ENCODE assay signal across 19 cellular contexts in genomic region chr18:49340446-49340845, GRCh38.
DNase-seq lines count a peak whose midpoint lies in the region; ATAC-seq and TF ChIP-seq lines count a peak whose summit lies in the region.
"Had no signal": no experiment of that assay in that cellular context is flagged by ENCODE, and none has a peak within 500 bp of the region (broad histone marks: within the 10 kb centered on the region; RNA-seq: fewer than 3 reads in every experiment).

No MANE protein-coding gene starts in this region.

- H3K4me1 ChIP-seq in mammary epithelial cell (ENCODE audit: insufficient read depth, low read length) (peaks cover 13% of the 10 kb centered on the region), BE2C (no peaks in the 10 kb centered on the region), aorta (ENCODE audit: control insufficient read depth in 1 of 2, insufficient read depth in 2 of 2, low read length in 2 of 2) (peaks cover 0 to 3% of the 10 kb centered on the region in 2 donors), ovary (ENCODE audit: insufficient read depth) (no peaks in the 10 kb centered on the region)
- H3K4me1 ChIP-seq: lower lobe of right lung had no signal

- no peak overlapping the region for H3K4me2 ChIP-seq in mammary epithelial cell (ENCODE audit: insufficient read depth, low read depth, low read length)

- H3K4me1 Mint-ChIP-seq in MCF 10A (ENCODE audit: insufficient read depth, unreplicated experiment), result peaks cover 18% of the 10 kb centered on the region

- H3K27me3 Mint-ChIP-seq in MCF 10A (ENCODE audit: insufficient read depth, unreplicated experiment), result no peaks in the 10 kb centered on the region
- H3K27me3 Mint-ChIP-seq: naive thymus-derived CD4-positive, alpha-beta T cell had no signal

- no peak overlapping the region for H3K9ac ChIP-seq in mammary epithelial cell (ENCODE audit: insufficient read depth, low read length)

- TF ChIP-seq POLR2A in ovary (IDR thresholded peaks at IDR 0.05), result no peak

- H3K36me3 Mint-ChIP-seq in MCF 10A (ENCODE audit: insufficient read depth, unreplicated experiment), result peaks cover 11% of the 10 kb centered on the region

- H3K4me3 Mint-ChIP-seq in MCF 10A (ENCODE audit: unreplicated experiment), result no peak overlapping the region
- H3K4me3 Mint-ChIP-seq: naive thymus-derived CD4-positive, alpha-beta T cell had no signal

- in situ Hi-C loops in mammary epithelial cell (cut with MboI; ENCODE audit: low sequenced_read_pairs in 2 of 2), result no loop called here

- no peak overlapping the region for H3K4me3 ChIP-seq in mammary epithelial cell (replicated peaks in 1 of 3; ENCODE audit: insufficient read depth in 1 of 3, low read depth in 2 of 3, low read length in 3 of 3)
- H3K4me3 ChIP-seq in foreskin fibroblast (ENCODE audit: low read depth in 1 of 2, low read length in 2 of 2), result no peak overlapping the region
- H3K4me3 ChIP-seq in BE2C (ENCODE audit: low read depth, low read length), result no peak overlapping the region
- no peak overlapping the region for H3K4me3 ChIP-seq in aorta (ENCODE audit: low read length in 2 of 2)
- no peak overlapping the region for H3K4me3 ChIP-seq in ovary
- H3K4me3 ChIP-seq: heart left ventricle, lower lobe of right lung, testis had no signal

- peaks cover 5% of the 10 kb centered on the region for H3K9me3 Mint-ChIP-seq in MCF 10A (ENCODE audit: unreplicated experiment)

- CTCF ChIA-PET in mammary epithelial cell (lab: Charles Lee; ENCODE audit: low non-redundant PET), result no interaction called here
- CTCF ChIA-PET in MCF 10A (lab: Yijun Ruan, JAX), result interaction anchor here (0.7 kb wide), 1 partner anchor 75 kb away, joined by 4 read pairs; no protein-coding TSS in a partner anchor

- intact Hi-C loops in mammary epithelial cell (cut with micrococcal nuclease), result no loop called here
- intact Hi-C loops in MCF 10A (cut with micrococcal nuclease), result no loop called here
- intact Hi-C loops in aorta (cut with DNase I), result no loop called here
- intact Hi-C loops in ovary (cut with DNase I), result no loop called here

- BruUV-seq in mammary epithelial cell (replicated peaks; lab: Mats Ljungman, UMichigan), result no TSS peak
- no TSS peak for BruUV-seq in MCF 10A (replicated peaks; lab: Mats Ljungman, UMichigan)

- H3K9me3 ChIP-seq in mammary epithelial cell (replicated peaks; ENCODE audit: insufficient read depth, low read length) (no peaks in the 10 kb centered on the region), BE2C (no peaks in the 10 kb centered on the region), aorta (ENCODE audit: control insufficient read depth, low read length) (no peaks in the 10 kb centered on the region), ovary (no peaks in the 10 kb centered on the region)
- H3K9me3 ChIP-seq: heart left ventricle, lower lobe of right lung, testis had no signal

- TF ChIP-seq CTCF in mammary epithelial cell (conservative IDR thresholded peaks at IDR 0.05 in 1 of 2, IDR thresholded peaks at IDR 0.05 in 1 of 2; ENCODE audit: extremely low read depth in 1 of 2, insufficient read depth in 1 of 2, low read depth in 1 of 2, low read length in 2 of 2) (no peak), MCF 10A (IDR thresholded peaks at IDR 0.05; ENCODE audit: unreplicated experiment) (no peak), foreskin fibroblast (IDR thresholded peaks at IDR 0.05; ENCODE audit: low read depth, low read length) (no peak), BE2C (IDR thresholded peaks at IDR 0.05; ENCODE audit: low read depth, low read length) (no peak), ovary (IDR thresholded peaks at IDR 0.05) (no peak)

- H4K20me1 ChIP-seq in mammary epithelial cell (ENCODE audit: insufficient read depth, low read length), result no peaks in the 10 kb centered on the region

- H3K79me2 ChIP-seq in mammary epithelial cell (ENCODE audit: insufficient read depth, low read length), result no peaks in the 10 kb centered on the region

- H3K36me3 ChIP-seq in mammary epithelial cell (ENCODE audit: insufficient read depth, low read length), result no peaks in the 10 kb centered on the region
- no peaks in the 10 kb centered on the region for H3K36me3 ChIP-seq in BE2C
- peaks cover 0 to 2% of the 10 kb centered on the region in 2 donors for H3K36me3 ChIP-seq in aorta (ENCODE audit: control insufficient read depth in 1 of 2, insufficient read depth in 2 of 2, low read length in 1 of 2)
- no peaks in the 10 kb centered on the region for H3K36me3 ChIP-seq in ovary
- H3K36me3 ChIP-seq: heart left ventricle, lower lobe of right lung had no signal

- H3K27ac Mint-ChIP-seq in MCF 10A (ENCODE audit: low read depth, unreplicated experiment), result no peak overlapping the region
- H3K27ac Mint-ChIP-seq: naive thymus-derived CD4-positive, alpha-beta T cell had no signal

- DNase-seq in mammary epithelial cell (peak; percentile 13), MCF 10A (ENCODE audit: unreplicated experiment) (no peak), astrocyte of the hippocampus (ENCODE audit: low read depth, low spot score) (peak; percentile 60), foreskin fibroblast (peak; percentile 22 to 43), BE2C (no peak), ureter (ENCODE audit: low spot score) (no peak), aorta (no peak), ovary (no peak)
- DNase-seq: activated CD4-positive, alpha-beta T cell treated with anti-CD3 and anti-CD28 coated beads for 4 hours; activated CD8-positive, alpha-beta memory T cell treated with anti-CD3 and anti-CD28 coated beads, Interleukin-2, amount 50 U/mL, for 48 hours; activated gamma-delta T cell treated with Interleukin-2 at 50 U/mL for 16 hours; cortex of kidney; heart left ventricle; lower lobe of right lung; naive thymus-derived CD4-positive, alpha-beta T cell; NCI-H345; NK-92 treated with Interleukin-12 subunit alpha and Interleukin-12 subunit beta, amount 100 ng/mL, for 24 hours; testis had no signal

- TF ChIP-seq EP300 in ovary (IDR thresholded peaks at IDR 0.05), result no peak

- POLR2A ChIA-PET in MCF 10A (lab: Yijun Ruan, JAX), result interaction anchor here (0.7 kb wide), 1 partner anchor 167 kb away, joined by 3 read pairs; no protein-coding TSS in a partner anchor

- H3K27me3 ChIP-seq in mammary epithelial cell (ENCODE audit: insufficient read depth, low read length), result no peaks in the 10 kb centered on the region
- H3K27me3 ChIP-seq in BE2C, result no peaks in the 10 kb centered on the region
- no peaks in the 10 kb centered on the region for H3K27me3 ChIP-seq in aorta (ENCODE audit: control insufficient read depth in 1 of 2, insufficient read depth in 2 of 2, low read length in 1 of 2)
- H3K27me3 ChIP-seq in ovary, result no peaks in the 10 kb centered on the region
- H3K27me3 ChIP-seq: heart left ventricle, testis had no signal

- ATAC-seq in aorta (ENCODE audit: low FRiP score), result no peak
- ATAC-seq: heart left ventricle; lower lobe of right lung; naive thymus-derived CD4-positive, alpha-beta T cell had no signal

- no peak overlapping the region for H2AFZ ChIP-seq in mammary epithelial cell (ENCODE audit: low read depth, low read length)

- dilution Hi-C loops in mammary epithelial cell (cut with HindIII; ENCODE audit: low sequenced_read_pairs), result no loop called here

- H3K27ac ChIP-seq in mammary epithelial cell (ENCODE audit: insufficient read depth, low read depth, low read length), result no peak overlapping the region
- no peak overlapping the region for H3K27ac ChIP-seq in aorta (ENCODE audit: low read depth in 1 of 2, low read length in 2 of 2)
- no peak overlapping the region for H3K27ac ChIP-seq in ovary
- H3K27ac ChIP-seq: 22Rv1, heart left ventricle, lower lobe of right lung, testis had no signal

Comparison
In these comparisons a context has a peak if more than half of its experiments do, and no peak if none do; other contexts are left out.
1. DNase-seq: peak in mammary epithelial cell (single experiment), astrocyte of the hippocampus (single experiment) and foreskin fibroblast (2 of 2); none in MCF 10A (single experiment), BE2C (single experiment), ureter (single experiment), aorta (0 of 2) and ovary (0 of 5).